Comparison of ENCODE assay signal across 19 cellular contexts in the genomic region with DNA sequence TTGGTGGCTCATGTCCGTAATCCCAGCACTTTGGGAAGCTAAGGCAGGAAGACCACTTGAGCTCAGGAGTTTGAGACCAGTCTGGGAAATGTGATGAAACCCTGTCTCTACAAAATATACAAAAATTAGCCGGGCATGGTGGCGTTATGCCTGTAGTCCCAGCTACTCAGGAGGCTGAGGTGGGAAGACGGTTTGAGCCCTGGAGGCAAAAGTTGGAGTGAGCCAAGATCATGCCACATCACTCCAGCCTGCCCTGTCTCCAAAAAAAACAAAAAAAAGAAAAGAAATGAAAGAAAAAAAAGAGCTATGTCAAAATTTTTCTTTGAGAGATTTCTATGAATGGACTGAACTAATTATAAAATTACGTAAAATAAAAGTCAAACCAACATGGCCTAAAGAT. TPM values are rescaled to one million over a fixed set of nuclear protein-coding genes. Genes with fewer than 3 reads are reported as not detected.
A peak's percentile ranks its signal among the peaks of the same experiment; 100 is the strongest.
DNase-seq lines count a peak whose midpoint lies in the region; ATAC-seq, FAIRE-seq and TF ChIP-seq lines count a peak whose summit lies in the region.
"Had no signal": no experiment of that assay in that cellular context is flagged by ENCODE, and none has a peak within 500 bp of the region (broad histone marks: within the 10 kb centered on the region; RNA-seq: fewer than 3 reads in every experiment).

No MANE protein-coding gene starts in this region.

- H3K4me3 ChIP-seq in MG63 (no peak overlapping the region; the same call in 1 of the 2 replicates), osteoblast (ENCODE audit: insufficient read depth, low read length) (no peak overlapping the region), ascending aorta (no peak overlapping the region)
- H3K4me3 ChIP-seq: GM12878 had no signal

- no peaks in the 10 kb centered on the region for H3K36me3 ChIP-seq in MG63
- no peaks in the 10 kb centered on the region for H3K36me3 ChIP-seq in osteoblast (ENCODE audit: insufficient read depth, low read length)
- no peaks in the 10 kb centered on the region for H3K36me3 ChIP-seq in ascending aorta

- H3K27me3 Mint-ChIP-seq in chondrocyte (ENCODE audit: low read depth), result no peaks in the 10 kb centered on the region
- H3K27me3 Mint-ChIP-seq: B cell; CD4-positive, alpha-beta T cell had no signal

- peaks cover 52% of the 10 kb centered on the region for H4K20me1 ChIP-seq in osteoblast (ENCODE audit: insufficient read depth, low read length)

- peak; percentile 32 for FAIRE-seq in A204.1 (lab: Jason Lieb, UNC)
- FAIRE-seq: GM12878, GM18507, GM19239, HTR-8/SVneo had no signal

- H3K4me3 Mint-ChIP-seq in chondrocyte (ENCODE audit: unreplicated experiment), result peak overlapping the region; percentile 28
- H3K4me3 Mint-ChIP-seq: B cell; CD4-positive, alpha-beta T cell; HFFc6 had no signal

- no peak overlapping the region for H3K4me2 ChIP-seq in osteoblast (ENCODE audit: insufficient read depth, low read length)

- H3K9me3 Mint-ChIP-seq in chondrocyte (ENCODE audit: low read depth), result no peaks in the 10 kb centered on the region
- H3K9me3 Mint-ChIP-seq: CD4-positive, alpha-beta T cell; HFFc6 had no signal

- DNase-seq in MG63, result peak; percentile 52
- DNase-seq in chondrocyte (ENCODE audit: low spot score), result no peak
- no peak for DNase-seq in osteoblast (ENCODE audit: insufficient read length, low spot score, missing footprints)
- no peak for DNase-seq in NK-92 treated with Interleukin-12 subunit alpha and Interleukin-12 subunit beta, amount 100 ng/mL, for 24 hours (lab: John Stamatoyannopoulos, UW)
- no peak for DNase-seq in GM19238 (ENCODE audit: insufficient read length, low spot score)
- DNase-seq in ascending aorta (ENCODE audit: low spot score in 2 of 2), result no peak
- DNase-seq: C1 segment of cervical spinal cord; Calu3; CD4-positive, alpha-beta T cell; DMS 273 treated with DMSO at 0.1 percent for 48 hours; HCEC 1CT; HFFc6 had no signal

- intact Hi-C loops in ascending aorta (cut with DNase I), result no loop called here

- peaks cover 70% of the 10 kb centered on the region for H3K4me1 Mint-ChIP-seq in chondrocyte (ENCODE audit: low read depth)

- peak overlapping the region; percentile 81 for H3K27ac Mint-ChIP-seq in chondrocyte (ENCODE audit: unreplicated experiment)
- H3K27ac Mint-ChIP-seq: B cell; CD4-positive, alpha-beta T cell; HFFc6 had no signal

- peaks cover 15% of the 10 kb centered on the region for H3K4me1 ChIP-seq in osteoblast (ENCODE audit: insufficient read depth, low read length)
- H3K4me1 ChIP-seq in ascending aorta, result peaks cover 4 to 26% of the 10 kb centered on the region in 2 donors

- no peak for TF ChIP-seq CTCF in chondrocyte (IDR thresholded peaks at IDR 0.05)
- no peak for TF ChIP-seq CTCF in osteoblast (IDR thresholded peaks at IDR 0.05; ENCODE audit: extremely low read depth, low read depth, low read length)
- TF ChIP-seq CTCF in ascending aorta (IDR thresholded peaks at IDR 0.05), result no peak

- no peaks in the 10 kb centered on the region for H3K36me3 Mint-ChIP-seq in chondrocyte (ENCODE audit: low read depth)

- H3K27me3 ChIP-seq in MG63 (no peaks in the 10 kb centered on the region), osteoblast (ENCODE audit: insufficient read depth, low read length) (no peaks in the 10 kb centered on the region), ascending aorta (no peaks in the 10 kb centered on the region)

- H3K9me3 ChIP-seq in MG63, result no peaks in the 10 kb centered on the region
- H3K9me3 ChIP-seq in osteoblast (ENCODE audit: low read depth, low read length), result no peaks in the 10 kb centered on the region
- H3K9me3 ChIP-seq in ascending aorta, result no peaks in the 10 kb centered on the region

- no peak overlapping the region for H2AFZ ChIP-seq in osteoblast (ENCODE audit: low read length)

- H3K79me2 ChIP-seq in osteoblast (ENCODE audit: insufficient read depth, low read length), result peaks cover 91% of the 10 kb centered on the region

- ATAC-seq in GM18520 (IDR thresholded peaks at IDR 0.05; ENCODE audit: unreplicated experiment), result no peak
- ATAC-seq: GM12878 had no signal

- H3K27ac ChIP-seq in osteoblast (ENCODE audit: low read depth, low read length) (peak overlapping the region; percentile 7), ascending aorta (no peak overlapping the region)

RNA-seq across cellular contexts. Expression of gene ROCK2, which starts 34.7 kb away (rescaled TPM):
- total RNA-seq in MG63 (2014; rRNA removed; shearing (Covaris generic); ENCODE audit: low replicate concordance), result 15.9 and 19.7 TPM in 2 replicates
- total RNA-seq in chondrocyte (48.6 to 62.3 TPM (median 61.4 TPM) in 3 replicates), osteoblast (55.1 and 59.7 TPM in 2 replicates), ascending aorta (33.0 TPM)
